Comparison of ENCODE assay signal across 13 cellular contexts in the genomic region with DNA sequence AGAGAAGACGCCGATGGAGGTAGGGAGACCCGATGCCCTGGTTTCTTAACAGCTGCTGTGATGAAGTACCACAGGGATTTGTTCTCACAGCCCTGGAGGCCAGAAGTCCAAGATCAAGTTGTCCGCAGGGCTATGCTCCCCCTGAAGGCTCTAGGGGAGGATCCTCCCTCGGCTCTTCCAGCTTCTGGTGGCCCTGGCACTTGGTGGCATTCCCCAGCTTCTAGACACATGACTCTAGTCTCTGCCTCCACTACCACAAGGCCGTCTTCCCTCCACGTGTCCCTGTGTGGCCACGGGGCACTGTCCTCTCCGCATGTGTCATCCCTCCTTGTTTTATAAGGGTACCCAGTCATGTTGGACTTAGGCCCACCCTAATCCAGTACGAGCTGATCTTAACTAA.
"Had no signal": no experiment of that assay in that cellular context is flagged by ENCODE, and none has a peak within 500 bp of the region (broad histone marks: within the 10 kb centered on the region; RNA-seq: fewer than 3 reads in every experiment).

No MANE protein-coding gene starts in this region.

- H3K27me3 ChIP-seq: adrenal gland, neural progenitor cell, vagina had no signal

- H3K79me2 ChIP-seq: parathyroid adenoma had no signal

- H3K4me2 ChIP-seq: neural progenitor cell had no signal

- H3K36me3 ChIP-seq: adrenal gland, neural progenitor cell, vagina had no signal

- H3K9ac ChIP-seq: neural progenitor cell, parathyroid adenoma had no signal

- H2AFZ ChIP-seq: neural progenitor cell, parathyroid adenoma had no signal

- H3K27ac ChIP-seq: adrenal gland, neural progenitor cell, parathyroid adenoma had no signal

- H3K4me3 ChIP-seq: adrenal gland, coronary artery, neural progenitor cell, vagina had no signal

- DNase-seq: activated CD4-positive, alpha-beta memory T cell treated with anti-CD3 and anti-CD28 coated beads for 36 hours; activated CD4-positive, alpha-beta T cell treated with anti-CD3 and anti-CD28 coated beads for 36 hours; activated CD8-positive, alpha-beta memory T cell treated with anti-CD3 and anti-CD28 coated beads, Interleukin-2, amount 10 ng/mL, durations not matched to agents 7 days and 5 days; activated T-cell treated with anti-CD3 and anti-CD28 coated beads, Interleukin-2, amount 50 U/mL, for 24 hours; adrenal gland; caudate nucleus; hypothalamus; retina; stimulated activated CD4-positive, alpha-beta T cell treated with anti-CD3 and anti-CD28 coated beads, Interleukin-2, amount 100 ng/mL, for 48 hours had no signal

- H3K4me1 ChIP-seq: adrenal gland, parathyroid adenoma had no signal

- H3K9me3 ChIP-seq: adrenal gland, vagina had no signal
